Comparison of ENCODE assay signal across 8 cellular contexts in the genomic region with DNA sequence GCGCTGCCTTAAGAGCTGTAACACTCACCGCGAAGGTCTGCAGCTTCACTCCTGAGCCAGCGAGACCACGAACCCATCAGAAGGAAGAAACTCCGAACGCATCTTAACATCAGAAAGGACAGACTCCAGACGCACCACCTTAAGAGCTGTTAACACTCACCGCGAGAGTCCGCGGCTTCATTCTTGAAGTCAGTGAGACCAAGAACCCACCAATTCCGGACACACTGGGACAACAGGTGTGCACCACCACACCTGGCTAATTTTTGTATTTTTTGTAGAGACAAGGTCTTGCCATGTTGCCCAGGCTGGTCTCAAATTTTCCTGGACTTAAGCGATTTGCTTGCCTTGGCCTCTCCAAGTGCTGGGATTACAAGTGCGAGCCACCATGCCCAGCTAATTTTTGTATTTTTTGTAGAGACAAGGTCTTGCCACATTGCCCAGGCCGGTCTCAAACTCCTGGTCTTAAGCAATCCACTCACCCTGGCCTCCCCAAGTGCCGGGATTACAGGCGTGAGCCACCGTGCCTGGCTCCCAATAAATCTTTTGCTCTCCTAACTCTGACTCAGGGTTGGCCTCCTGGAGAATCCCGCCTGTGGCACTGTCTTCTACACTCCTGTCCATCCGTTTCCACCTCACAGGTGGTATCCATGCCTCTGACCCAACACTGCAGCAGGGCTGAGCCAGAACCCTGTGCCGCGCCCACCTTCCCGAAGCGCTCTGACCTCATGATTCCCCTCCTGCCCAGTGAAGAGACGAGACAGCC. TPM values are rescaled to one million over a fixed set of nuclear protein-coding genes. Genes with fewer than 3 reads are reported as not detected.
DNase-seq lines count a peak whose midpoint lies in the region; ATAC-seq and TF ChIP-seq lines count a peak whose summit lies in the region.
"Not testable (repeated sequence)": the region's sequence is repeated elsewhere in the genome, so short reads cannot be mapped to it uniquely, and the experiment has no call there.

No MANE protein-coding gene starts in this region.

- H3K36me3 Mint-ChIP-seq in Caco-2 (ENCODE audit: insufficient read depth, unreplicated experiment); T-cell; activated T-helper 2 cell treated with anti-CD3 and anti-CD28 coated beads, Interferon-gamma antibody, Interleukin-2, Interleukin-4, amounts not matched to agents 10 μg/mL and 5 μg/mL and 100 μg/mL, durations not matched to agents 14 hours and 24 hours and 36 hours (ENCODE audit: low read depth); nephron progenitor cell (ENCODE audit: low read depth): not testable (repeated sequence)

- H3K27me3 ChIP-seq in Caco-2 (replicated peaks; ENCODE audit: control insufficient read depth, insufficient read depth, low read length); layer of hippocampus (ENCODE audit: control insufficient read depth, insufficient read depth, low read length): not testable (repeated sequence)

- intact Hi-C loops in Caco-2 (cut with micrococcal nuclease; ENCODE audit: unreplicated experiment) = loop anchor here (2.0 kb wide), 1 partner anchor 179 kb away; a partner anchor contains a TSS
- intact Hi-C loops in activated T-helper 2 cell treated with anti-CD3 and anti-CD28 coated beads, Interferon-gamma antibody, Interleukin-2, Interleukin-4, amounts not matched to agents 10 μg/mL and 5 μg/mL and 100 μg/mL, durations not matched to agents 14 hours and 24 hours and 36 hours (cut with micrococcal nuclease) = loop anchor here (2.0 to 10.0 kb wide), 2 partner anchors 181 to 299 kb away; a partner anchor contains a TSS

- POLR2A ChIA-PET in Caco-2 (lab: Charles Lee) = not testable (repeated sequence)
- POLR2A ChIA-PET in T-cell (lab: Charles Lee) = interaction anchor here in 1 of 2 donors (0.6 kb wide), 2 partner anchors 220 to 445 kb away, joined by 6 to 10 read pairs; no protein-coding TSS in a partner anchor

- not testable (repeated sequence) for H3K27ac Mint-ChIP-seq in Caco-2 (ENCODE audit: unreplicated experiment)
- peak overlapping the region; percentile 62 to 68 for H3K27ac Mint-ChIP-seq in T-cell
- H3K27ac Mint-ChIP-seq in activated T-helper 2 cell treated with anti-CD3 and anti-CD28 coated beads, Interferon-gamma antibody, Interleukin-2, Interleukin-4, amounts not matched to agents 10 μg/mL and 5 μg/mL and 100 μg/mL, durations not matched to agents 14 hours and 24 hours and 36 hours = peak overlapping the region; percentile 50
- H3K27ac Mint-ChIP-seq in nephron progenitor cell = peak overlapping the region; percentile 63

- peaks cover 11% of the 10 kb centered on the region for H3K4me1 ChIP-seq in Caco-2

- DNase-seq in Caco-2; activated T-helper 2 cell treated with anti-CD3 and anti-CD28 coated beads, Interferon-gamma antibody, Interleukin-2, Interleukin-4, amounts not matched to agents 10 μg/mL and 5 μg/mL and 100 μg/mL, durations not matched to agents 14 hours and 24 hours and 36 hours (ENCODE audit: low spot score); nephron progenitor cell; substantia nigra (lab: John Stamatoyannopoulos, UW): not testable (repeated sequence)
- peak in 1 of 34 experiments; percentile 18 for DNase-seq in T-cell

- not testable (repeated sequence) for TF ChIP-seq CTCF in 22Rv1 (IDR thresholded peaks at IDR 0.05); Caco-2 (IDR thresholded peaks at IDR 0.05; ENCODE audit: insufficient read depth in 1 of 2, low read depth in 1 of 2, low read length in 1 of 2, severe bottlenecking in 1 of 2, unreplicated experiment in 1 of 2); nephron progenitor cell (IDR thresholded peaks at IDR 0.05)

- CTCF ChIA-PET in Caco-2 (lab: Charles Lee) = interaction anchor here (0.8 to 1.1 kb wide), 6 partner anchors 35 to 514 kb away, joined by 3 to 15 read pairs (median 6); a partner anchor contains a TSS
- CTCF ChIA-PET in T-cell (lab: Charles Lee) = interaction anchor here (0.5 to 1.6 kb wide), 12 partner anchors 8 to 520 kb away, joined by 3 to 13 read pairs (median 4); a partner anchor contains a TSS

- not testable (repeated sequence) for H3K36me3 ChIP-seq in Caco-2 (ENCODE audit: control insufficient read depth, insufficient read depth, low read length)

- not testable (repeated sequence) for ATAC-seq in T-cell (replicated peaks in 1 of 4)

- H3K4me3 ChIP-seq in Caco-2 (ENCODE audit: low read depth, low read length) = not testable (repeated sequence)

- not testable (repeated sequence) for H3K27me3 Mint-ChIP-seq in Caco-2 (ENCODE audit: insufficient read depth, unreplicated experiment); T-cell; activated T-helper 2 cell treated with anti-CD3 and anti-CD28 coated beads, Interferon-gamma antibody, Interleukin-2, Interleukin-4, amounts not matched to agents 10 μg/mL and 5 μg/mL and 100 μg/mL, durations not matched to agents 14 hours and 24 hours and 36 hours (ENCODE audit: low read depth); nephron progenitor cell (ENCODE audit: low read depth, poor library complexity)

- not testable (repeated sequence) for H3K9me3 Mint-ChIP-seq in Caco-2 (ENCODE audit: unreplicated experiment); T-cell; activated T-helper 2 cell treated with anti-CD3 and anti-CD28 coated beads, Interferon-gamma antibody, Interleukin-2, Interleukin-4, amounts not matched to agents 10 μg/mL and 5 μg/mL and 100 μg/mL, durations not matched to agents 14 hours and 24 hours and 36 hours; nephron progenitor cell

- not testable (repeated sequence) for H3K4me3 Mint-ChIP-seq in Caco-2 (ENCODE audit: unreplicated experiment); activated T-helper 2 cell treated with anti-CD3 and anti-CD28 coated beads, Interferon-gamma antibody, Interleukin-2, Interleukin-4, amounts not matched to agents 10 μg/mL and 5 μg/mL and 100 μg/mL, durations not matched to agents 14 hours and 24 hours and 36 hours (ENCODE audit: low read depth); nephron progenitor cell
- peak overlapping the region in 2 of 3 donors; percentile 45 to 80 for H3K4me3 Mint-ChIP-seq in T-cell

- H3K4me1 Mint-ChIP-seq in Caco-2 (ENCODE audit: low read depth, unreplicated experiment) = not testable (repeated sequence)
- H3K4me1 Mint-ChIP-seq in T-cell (peaks cover 42 to 55% (median 47%) of the 10 kb centered on the region in 3 donors), nephron progenitor cell (peaks cover 34% of the 10 kb centered on the region)
- H3K4me1 Mint-ChIP-seq in activated T-helper 2 cell treated with anti-CD3 and anti-CD28 coated beads, Interferon-gamma antibody, Interleukin-2, Interleukin-4, amounts not matched to agents 10 μg/mL and 5 μg/mL and 100 μg/mL, durations not matched to agents 14 hours and 24 hours and 36 hours (ENCODE audit: low read depth) = peaks cover 37% of the 10 kb centered on the region

- TSS peak; percentile 80 for BruUV-seq in Caco-2 (replicated peaks; lab: Mats Ljungman, UMichigan)

- H3K9me3 ChIP-seq in Caco-2 = not testable (repeated sequence)

- H3K27ac ChIP-seq in 22Rv1 (peak overlapping the region; percentile 45), cingulate gyrus (ENCODE audit: low read depth, low read length) (peak overlapping the region; percentile 47), layer of hippocampus (ENCODE audit: low read depth, low read length) (peak overlapping the region; percentile 8), substantia nigra (ENCODE audit: low read depth, low read length, poor library complexity, severe bottlenecking) (peak overlapping the region; percentile 17)

RNA-seq across cellular contexts. Expression of a gene that starts 46.0 kb away (rescaled TPM):
- total RNA-seq in Caco-2 (2022) (127 and 149 TPM in 2 replicates), T-cell (100 to 1,000 TPM; 105 to 142 (median 118) TPM)
- 187 and 191 TPM in 2 replicates for total RNA-seq in activated T-helper 2 cell treated with anti-CD3 and anti-CD28 coated beads, Interferon-gamma antibody, Interleukin-2, Interleukin-4, amounts not matched to agents 10 μg/mL and 5 μg/mL and 100 μg/mL, durations not matched to agents 14 hours and 24 hours and 36 hours
